ENCODE assay signal across 8 cellular contexts in genomic region chr1:243946946-243947345, GRCh38.
DNase-seq lines count a peak whose midpoint lies in the region; ATAC-seq and TF ChIP-seq lines count a peak whose summit lies in the region.

No MANE protein-coding gene starts in this region.

- H3K9me2 ChIP-seq in OCI-LY1 (ENCODE audit: low read depth, low read length): no peaks in the 10 kb centered on the region

- peaks cover under 1% of the 10 kb centered on the region for H3K27me3 ChIP-seq in cardiac muscle cell
- no peaks in the 10 kb centered on the region for H3K27me3 ChIP-seq in OCI-LY1 (ENCODE audit: insufficient read depth, low read length)
- no peaks in the 10 kb centered on the region for H3K27me3 ChIP-seq in adrenal gland

- H3F3A ChIP-seq in OCI-LY1 (ENCODE audit: insufficient read depth, low read length): no peaks in the 10 kb centered on the region

- no peaks in the 10 kb centered on the region for H3K36me3 Mint-ChIP-seq in naive thymus-derived CD8-positive, alpha-beta T cell

- peaks cover 0 to 5% (median 0%) of the 10 kb centered on the region in 5 donors for H3K27me3 Mint-ChIP-seq in naive thymus-derived CD8-positive, alpha-beta T cell

- 70 to 86% (median 77%) methylated on average over 6 to 8 of the region's 8 CpGs for WGBS in adrenal gland, 4 donors

- H3K4me1 ChIP-seq in cardiac muscle cell (ENCODE audit: low read depth) (no peaks in the 10 kb centered on the region), OCI-LY1 (ENCODE audit: insufficient read depth, low read length, severe bottlenecking) (no peaks in the 10 kb centered on the region), adrenal gland (replicated peaks in 1 of 2) (no peaks in the 10 kb centered on the region)

- no peak overlapping the region for H3K4me2 ChIP-seq in OCI-LY1 (ENCODE audit: low read length)

- H3K79me2 ChIP-seq in OCI-LY1 (ENCODE audit: insufficient read depth, low read length): no peaks in the 10 kb centered on the region

- H2AFZ ChIP-seq in OCI-LY1 (ENCODE audit: low read length): no peak overlapping the region

- no peaks in the 10 kb centered on the region for H4K20me1 ChIP-seq in OCI-LY1 (ENCODE audit: insufficient read depth, low read length)

- H3K27ac ChIP-seq in cardiac muscle cell (no peak overlapping the region), OCI-LY1 (ENCODE audit: low read depth, low read length, poor library complexity, severe bottlenecking) (no peak overlapping the region), adrenal gland (no peak overlapping the region)

- no peak overlapping the region for H3K9ac ChIP-seq in OCI-LY1 (ENCODE audit: low read length)

- TF ChIP-seq CTCF in cardiac muscle cell (IDR thresholded peaks at IDR 0.05; ENCODE audit: low read depth, low read length) (peak; percentile 50), OCI-LY1 (IDR thresholded peaks at IDR 0.05; ENCODE audit: low read length) (peak; percentile 18; the same call in 1 of the 2 replicates), adrenal gland (IDR thresholded peaks at IDR 0.05) (peak in 4 of 6 experiments; percentile 14 to 45 (median 40))

- H3K4me3 ChIP-seq in cardiac muscle cell (no peak overlapping the region), OCI-LY1 (ENCODE audit: low read depth, low read length, poor library complexity, severe bottlenecking) (no peak overlapping the region), adrenal gland (no peak overlapping the region)

- POLR2A ChIA-PET in naive thymus-derived CD8-positive, alpha-beta T cell (lab: Charles Lee): no interaction called here

- H3K9me3 ChIP-seq in cardiac muscle cell (ENCODE audit: low read depth) (no peaks in the 10 kb centered on the region), OCI-LY1 (ENCODE audit: low read length) (no peaks in the 10 kb centered on the region), adrenal gland (replicated peaks in 1 of 3) (no peaks in the 10 kb centered on the region)

- no peaks in the 10 kb centered on the region for H3K9me3 Mint-ChIP-seq in naive thymus-derived CD8-positive, alpha-beta T cell

- no peak overlapping the region for H3K27ac Mint-ChIP-seq in naive thymus-derived CD8-positive, alpha-beta T cell

- H3K4me1 Mint-ChIP-seq in naive thymus-derived CD8-positive, alpha-beta T cell: no peaks in the 10 kb centered on the region

- ATAC-seq in left ventricle myocardium superior (no peak), GM21619 (IDR thresholded peaks at IDR 0.05; ENCODE audit: unreplicated experiment) (no peak)
- peak; percentile 71 to 76 for ATAC-seq in naive thymus-derived CD8-positive, alpha-beta T cell

- intact Hi-C loops in left ventricle myocardium superior (cut with micrococcal nuclease): no loop called here
- intact Hi-C loops in adrenal gland (cut with DNase I): no loop called here

- TF ChIP-seq POLR2A in adrenal gland (IDR thresholded peaks at IDR 0.05): no peak

- no peak overlapping the region for H3K4me3 Mint-ChIP-seq in naive thymus-derived CD8-positive, alpha-beta T cell

- DNase-seq in cardiac muscle cell (ENCODE audit: low read depth in 1 of 2, low spot score in 1 of 2): peak in 1 of 2 donors; percentile 33
- DNase-seq in left ventricle myocardium superior: no peak
- peak in 2 of 7 donors; percentile 23 to 25 for DNase-seq in adrenal gland
- peak in 8 of 10 donors; percentile 14 to 44 (median 29) for DNase-seq in naive thymus-derived CD8-positive, alpha-beta T cell
- no peak for DNase-seq in cerebellum (ENCODE audit: low spot score)
- DNase-seq in SK-N-DZ (ENCODE audit: low spot score): no peak

- H3K36me3 ChIP-seq in cardiac muscle cell: no peaks in the 10 kb centered on the region
- no peaks in the 10 kb centered on the region for H3K36me3 ChIP-seq in OCI-LY1 (ENCODE audit: insufficient read depth, low read length)
- H3K36me3 ChIP-seq in adrenal gland (replicated peaks in 1 of 2): no peaks in the 10 kb centered on the region

Comparison
In these comparisons a context has a peak if more than half of its experiments do, and no peak if none do; other contexts are left out.
1. DNase-seq: peak in naive thymus-derived CD8-positive, alpha-beta T cell (8 of 10); none in left ventricle myocardium superior (single experiment), cerebellum (single experiment) and SK-N-DZ (single experiment).
2. ATAC-seq: peak in naive thymus-derived CD8-positive, alpha-beta T cell (2 of 2); none in left ventricle myocardium superior (single experiment) and GM21619 (single experiment).
3. Peak in every context shown above with its lines, with median percentiles within 50 percentile points of each other: CTCF ChIP-seq.